In the genomic region with DNA sequence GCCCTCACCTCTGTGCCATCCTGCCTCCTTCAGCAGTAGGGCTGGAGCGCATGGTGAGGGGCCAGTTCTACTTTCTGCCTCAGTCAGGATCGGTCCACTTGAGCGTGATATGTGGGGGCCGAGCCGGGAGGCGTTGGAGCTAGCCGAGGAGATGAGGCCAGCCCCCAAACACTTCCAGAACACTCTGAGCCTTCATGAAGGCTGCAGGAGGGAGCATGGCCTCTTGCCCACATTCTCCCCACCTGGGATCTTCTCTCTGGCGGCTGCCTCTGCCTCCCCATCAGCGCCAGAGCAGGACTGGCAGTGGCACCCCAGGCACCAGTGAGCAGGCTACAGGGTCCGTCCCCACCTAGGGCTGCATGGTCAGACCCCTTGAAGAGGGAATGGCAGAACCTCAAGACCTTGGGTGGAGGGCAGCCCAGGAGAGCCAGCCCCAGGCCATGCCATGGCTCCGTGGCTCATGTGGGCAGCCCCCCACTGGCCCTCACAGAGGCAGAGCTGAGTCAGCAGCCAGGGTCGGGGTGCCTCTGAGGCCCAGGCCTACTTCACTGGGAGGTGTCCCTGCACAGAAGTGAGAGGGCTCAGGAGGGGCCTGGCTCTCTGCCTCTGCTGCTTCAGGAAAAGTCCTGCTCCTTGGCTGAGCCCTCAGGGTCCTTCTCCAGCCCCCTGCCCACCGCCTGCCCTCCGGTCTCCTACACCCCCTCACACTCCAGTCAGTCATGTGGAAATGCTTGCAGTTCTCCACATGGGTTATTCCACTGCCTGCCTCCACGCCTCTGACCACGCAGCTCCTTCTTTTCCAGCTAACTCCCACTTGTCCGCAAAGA, we compare ENCODE assay signal across 1 cellular context.
TF ChIP-seq lines count a peak whose summit lies in the region.

No MANE protein-coding gene starts in this region.

TF ChIP-seq in K562, 482 proteins besides CTCF, POLR2A, EP300 and RAD21:
- TF ChIP-seq, protein P1, sequence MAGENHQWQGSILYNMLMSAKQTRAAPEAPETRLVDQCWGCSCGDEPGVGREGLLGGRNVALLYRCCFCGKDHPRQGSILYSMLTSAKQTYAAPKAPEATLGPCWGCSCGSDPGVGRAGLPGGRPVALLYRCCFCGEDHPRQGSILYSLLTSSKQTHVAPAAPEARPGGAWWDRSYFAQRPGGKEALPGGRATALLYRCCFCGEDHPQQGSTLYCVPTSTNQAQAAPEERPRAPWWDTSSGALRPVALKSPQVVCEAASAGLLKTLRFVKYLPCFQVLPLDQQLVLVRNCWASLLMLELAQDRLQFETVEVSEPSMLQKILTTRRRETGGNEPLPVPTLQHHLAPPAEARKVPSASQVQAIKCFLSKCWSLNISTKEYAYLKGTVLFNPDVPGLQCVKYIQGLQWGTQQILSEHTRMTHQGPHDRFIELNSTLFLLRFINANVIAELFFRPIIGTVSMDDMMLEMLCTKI (IDR thresholded peaks at IDR 0.05; ENCODE audit: partially characterized antibody) = no peak
- TF ChIP-seq ZNF121 (CRISPR knock-in tag; conservative IDR thresholded peaks at IDR 0.05) (no peak), ZNF316 (IDR thresholded peaks at IDR 0.05) (peak; percentile 48), C11orf30 (IDR thresholded peaks at IDR 0.05; ENCODE audit: low read depth) (peak; percentile 39; the same call in 1 of the 2 replicates)
